ENCODE assay signal across 1 cellular context in genomic region chr7:128240696-128241386, GRCh38.
TF ChIP-seq lines count a peak whose summit lies in the region.

LEP (plus strand) TSS chr7:128241278; CDS start chr7:128252019, 10,741 bp downstream.

TF ChIP-seq in GM23338, 12 proteins besides CTCF, POLR2A, EP300 and RAD21:
- no peak for TF ChIP-seq ETS1 (IDR thresholded peaks at IDR 0.05)
- TF ChIP-seq STAT1 (IDR thresholded peaks at IDR 0.05; ENCODE audit: unreplicated experiment) = no peak
- TF ChIP-seq EZH2phosphoT487 (IDR thresholded peaks at IDR 0.05; ENCODE audit: unreplicated experiment) = no peak
- no peak for TF ChIP-seq POLR2AphosphoS5 (IDR thresholded peaks at IDR 0.05; ENCODE audit: low read depth)
- TF ChIP-seq ZNF114 (CRISPR knock-in tag; IDR thresholded peaks at IDR 0.05) = no peak
